Comparison of ENCODE assay signal across 9 cellular contexts in the genomic region with DNA sequence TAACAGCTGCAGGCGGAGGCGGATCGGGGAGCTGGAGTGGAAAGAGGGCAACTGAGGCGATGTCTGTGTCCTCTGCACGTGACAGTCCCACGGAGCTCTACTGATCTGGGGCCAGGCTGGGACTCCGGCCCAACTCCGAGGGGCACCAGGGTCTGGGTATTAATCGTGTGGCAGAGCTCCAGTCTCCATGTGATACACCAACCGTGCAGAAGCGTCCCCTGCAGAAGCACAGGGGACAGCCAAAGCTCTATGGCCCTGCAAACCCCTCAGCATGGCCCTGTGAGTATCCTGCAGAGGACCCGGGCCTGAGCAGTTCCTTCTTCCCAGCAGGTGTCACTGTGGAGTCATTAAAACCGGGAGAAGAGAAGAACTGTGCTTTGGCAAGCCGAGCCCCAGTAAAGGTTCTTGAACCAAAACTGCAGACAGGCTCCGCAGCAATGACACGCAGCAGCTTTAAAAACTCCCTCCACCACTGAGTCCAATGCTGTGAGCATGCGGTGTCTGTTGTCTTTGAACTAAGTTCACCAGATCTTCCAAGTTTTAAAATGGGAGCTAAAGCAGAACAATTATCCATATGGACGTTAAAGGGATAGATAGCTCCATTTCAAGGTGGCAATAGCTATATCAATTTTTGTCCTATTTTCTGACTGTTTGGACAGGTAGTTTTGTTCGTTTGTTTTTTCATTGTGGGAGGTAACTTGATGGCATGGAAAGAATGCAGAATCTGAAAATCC.
DNase-seq lines count a peak whose midpoint lies in the region; ATAC-seq, FAIRE-seq and TF ChIP-seq lines count a peak whose summit lies in the region.
"Had no signal": no experiment of that assay in that cellular context is flagged by ENCODE, and none has a peak within 500 bp of the region (broad histone marks: within the 10 kb centered on the region; RNA-seq: fewer than 3 reads in every experiment).

No MANE protein-coding gene starts in this region.

- no peak overlapping the region for H3K27ac ChIP-seq in astrocyte (ENCODE audit: low read depth, low read length)
- H3K27ac ChIP-seq: skin epidermis had no signal

- H2AFZ ChIP-seq in astrocyte (ENCODE audit: low read depth, low read length): no peak overlapping the region

- no peak overlapping the region for H3K4me3 Mint-ChIP-seq in astrocyte (ENCODE audit: unreplicated experiment)
- H3K4me3 Mint-ChIP-seq in T-helper 17 cell: no peak overlapping the region

- H3K27ac Mint-ChIP-seq in astrocyte (ENCODE audit: unreplicated experiment) (no peak overlapping the region), T-helper 17 cell (no peak overlapping the region)

- no peaks in the 10 kb centered on the region for H3K27me3 ChIP-seq in astrocyte (ENCODE audit: insufficient read depth, low read length)

- H3K79me2 ChIP-seq in astrocyte (ENCODE audit: insufficient read depth, low read length): no peaks in the 10 kb centered on the region

- H3K4me1 ChIP-seq in astrocyte (ENCODE audit: insufficient read depth, low read length): no peaks in the 10 kb centered on the region

- no peaks in the 10 kb centered on the region for H3K9me3 Mint-ChIP-seq in astrocyte (ENCODE audit: unreplicated experiment)

- peak in 11 of 14 donors; percentile 7 to 53 (median 27) for DNase-seq in C1 segment of cervical spinal cord (lab: John Stamatoyannopoulos, UW)
- DNase-seq in NCI-H69 (lab: John Stamatoyannopoulos, UW): peak; percentile 28
- DNase-seq in astrocyte (ENCODE audit: low read depth): peak; percentile 18
- peak; percentile 51 for DNase-seq in iPS DF 4.7 (ENCODE audit: extremely low read depth, low spot score)
- DNase-seq in stimulated activated CD4-positive, alpha-beta T cell treated with anti-CD3 and anti-CD28 coated beads, Interleukin-12 subunit alpha, Interleukin-12 subunit beta, amount 100 ng/mL, for 4 hours: peak; percentile 8
- DNase-seq in T-helper 17 cell: no peak

- H3K4me2 ChIP-seq in astrocyte (ENCODE audit: low read length): no peak overlapping the region

- H3K36me3 Mint-ChIP-seq in astrocyte (ENCODE audit: low read depth, unreplicated experiment) (no peaks in the 10 kb centered on the region), T-helper 17 cell (ENCODE audit: low read depth) (no peaks in the 10 kb centered on the region)

- H3K9me3 ChIP-seq in astrocyte (ENCODE audit: insufficient read depth, low read depth, low read length) (no peaks in the 10 kb centered on the region), T-helper 17 cell (ENCODE audit: control insufficient read depth, low read length, poor library complexity, severe bottlenecking) (no peaks in the 10 kb centered on the region)

- H3K4me1 Mint-ChIP-seq in astrocyte (ENCODE audit: low read depth, unreplicated experiment): no peaks in the 10 kb centered on the region
- peaks cover 5% of the 10 kb centered on the region for H3K4me1 Mint-ChIP-seq in T-helper 17 cell

- H3K27me3 Mint-ChIP-seq in astrocyte (ENCODE audit: low read depth, unreplicated experiment) (no peaks in the 10 kb centered on the region), T-helper 17 cell (peaks cover 11% of the 10 kb centered on the region)

- no peak overlapping the region for H3K9ac ChIP-seq in astrocyte (ENCODE audit: low read length)

- peak; percentile 53 for TF ChIP-seq CTCF in astrocyte (IDR thresholded peaks at IDR 0.05; ENCODE audit: insufficient read depth, low read depth, low read length)

- no peaks in the 10 kb centered on the region for H4K20me1 ChIP-seq in astrocyte (ENCODE audit: insufficient read depth, low read length)

- ATAC-seq in GM18511 (IDR thresholded peaks at IDR 0.05; ENCODE audit: unreplicated experiment) (peak; percentile 74), HG03159 (IDR thresholded peaks at IDR 0.05; ENCODE audit: unreplicated experiment) (peak; percentile 83), T-helper 17 cell (no peak)

- no peak for FAIRE-seq in astrocyte (lab: Jason Lieb, UNC)

- no peaks in the 10 kb centered on the region for H3K36me3 ChIP-seq in astrocyte (ENCODE audit: insufficient read depth, low read length)

- no peak overlapping the region for H3K4me3 ChIP-seq in astrocyte (ENCODE audit: insufficient read depth, low read depth, low read length)
- H3K4me3 ChIP-seq: skin epidermis had no signal

Comparison
In these comparisons a context has a peak if more than half of its experiments do, and no peak if none do; other contexts are left out.
1. DNase-seq: peak in C1 segment of cervical spinal cord (11 of 14), NCI-H69 (single experiment), astrocyte (single experiment), iPS DF 4.7 (single experiment) and stimulated activated CD4-positive, alpha-beta T cell treated with anti-CD3 and anti-CD28 coated beads, Interleukin-12 subunit alpha, Interleukin-12 subunit beta, amount 100 ng/mL, for 4 hours (single experiment); none in T-helper 17 cell (0 of 3).